ENCODE assay signal across 17 cellular contexts in genomic region chr9:77498891-77499290, GRCh38.
"Had no signal": no experiment of that assay in that cellular context is flagged by ENCODE, and none has a peak within 500 bp of the region (broad histone marks: within the 10 kb centered on the region; RNA-seq: fewer than 3 reads in every experiment).

No MANE protein-coding gene starts in this region.

- H3K27me3 ChIP-seq: brain microvascular endothelial cell, gastrocnemius medialis had no signal

- H3K9me3 ChIP-seq: gastrocnemius medialis, thoracic aorta had no signal

- H3K27ac ChIP-seq: brain microvascular endothelial cell, gastrocnemius medialis, skin epidermis, thoracic aorta had no signal

- H3K4me1 ChIP-seq: gastrocnemius medialis had no signal

- ATAC-seq: activated CD8-positive, alpha-beta T cell treated with anti-CD3 and anti-CD28 coated beads, Interleukin-2, amount 10 ng/mL, durations not matched to agents 7 days and 5 days; esophagus mucosa; gastrocnemius medialis; SK-N-SH treated with all-trans-retinoic acid at 6 μM for 48 hours; stimulated activated naive CD8-positive, alpha-beta T cell treated with anti-CD3 and anti-CD28 coated beads, Interleukin-15, amount 100 ng/mL, for 72 hours; WTC11 had no signal

- DNase-seq: activated CD4-positive, alpha-beta T cell treated with anti-CD3 and anti-CD28 coated beads for 48 hours; activated CD8-positive, alpha-beta memory T cell treated with anti-CD3 and anti-CD28 coated beads, Interleukin-2, amount 50 U/mL, for 48 hours; activated CD8-positive, alpha-beta T cell treated with anti-CD3 and anti-CD28 coated beads, Interleukin-2, amount 10 ng/mL, durations not matched to agents 7 days and 5 days; activated naive CD4-positive, alpha-beta T cell treated with anti-CD3 and anti-CD28 coated beads for 36 hours; amniotic stem cell; brain microvascular endothelial cell; gastrocnemius medialis; hippocampal formation; mammary epithelial cell; nephron progenitor cell; stimulated activated CD4-positive, alpha-beta T cell treated with anti-CD3 and anti-CD28 coated beads, Interleukin-4, amount 100 ng/mL, for 4 hours; stimulated activated naive CD8-positive, alpha-beta T cell treated with anti-CD3 and anti-CD28 coated beads, Interleukin-15, amount 100 ng/mL, for 72 hours had no signal

- H3K36me3 ChIP-seq: brain microvascular endothelial cell, gastrocnemius medialis, thoracic aorta had no signal

- H3K4me3 ChIP-seq: gastrocnemius medialis, skin epidermis, thoracic aorta had no signal
